ENCODE assay signal across 28 cellular contexts in genomic region chr15:62421289-62421688, GRCh38.
"Had no signal": no experiment of that assay in that cellular context is flagged by ENCODE, and none has a peak within 500 bp of the region (broad histone marks: within the 10 kb centered on the region; RNA-seq: fewer than 3 reads in every experiment).

No MANE protein-coding gene starts in this region.

- H3K27me3 ChIP-seq: brain microvascular endothelial cell, dorsolateral prefrontal cortex, esophagus squamous epithelium, gastroesophageal sphincter had no signal

- H3K9me3 ChIP-seq: esophagus squamous epithelium, gastroesophageal sphincter had no signal

- H3K4me1 ChIP-seq: esophagus squamous epithelium had no signal

- H3K27ac ChIP-seq: brain microvascular endothelial cell, coronary artery, dorsolateral prefrontal cortex, epithelial cell of prostate, esophagus squamous epithelium, gastroesophageal sphincter had no signal

- DNase-seq: activated CD4-positive, alpha-beta memory T cell treated with anti-CD3 and anti-CD28 coated beads, Interleukin-2, amount 10 ng/mL, durations not matched to agents 7 days and 5 days; activated CD4-positive, alpha-beta T cell treated with anti-CD3 and anti-CD28 coated beads for 36 hours; activated CD4-positive, alpha-beta T cell treated with anti-CD3 and anti-CD28 coated beads, Interleukin-2, amount 10 ng/mL, durations not matched to agents 7 days and 5 days; activated CD4-positive, alpha-beta T cell treated with anti-CD3 and anti-CD28 coated beads, Interleukin-2, amount 50 U/mL, for 4 hours; activated CD4-positive, CD25-positive, alpha-beta regulatory T cell; activated CD4-positive, CD25-positive, alpha-beta regulatory T cell treated with anti-CD3 and anti-CD28 coated beads, Interleukin-2, amount 50 U/mL, for 72 hours; activated CD8-positive, alpha-beta memory T cell treated with anti-CD3 and anti-CD28 coated beads, Interleukin-2, amount 50 U/mL, for 48 hours; activated effector memory CD4-positive, alpha-beta T cell treated with Interleukin-2 at 50 U/mL for 16 hours; activated gamma-delta T cell treated with Interleukin-2 at 50 U/mL for 16 hours; activated naive CD4-positive, alpha-beta T cell treated with anti-CD3 and anti-CD28 coated beads, Interleukin-2, amount 50 U/mL, for 16 hours; activated naive CD4-positive, alpha-beta T cell treated with Interleukin-2 at 50 U/mL for 16 hours; activated T-cell treated with anti-CD3 and anti-CD28 coated beads for 4 hours; activated T-cell treated with anti-CD3 and anti-CD28 coated beads, Interleukin-2, amount 50 U/mL, for 24 hours; amniotic stem cell; anterior cingulate cortex; brain microvascular endothelial cell; dorsolateral prefrontal cortex; effector memory CD4-positive, alpha-beta T cell; esophagus squamous epithelium; foreskin melanocyte; T-helper 2 cell had no signal

- H3K36me3 ChIP-seq: brain microvascular endothelial cell, esophagus squamous epithelium, gastroesophageal sphincter had no signal

- H3K4me3 Mint-ChIP-seq: activated CD4-positive, alpha-beta memory T cell treated with anti-CD3 and anti-CD28 coated beads, Interleukin-2, amount 10 ng/mL, durations not matched to agents 7 days and 5 days; activated CD4-positive, alpha-beta T cell treated with anti-CD3 and anti-CD28 coated beads for 36 hours; activated CD4-positive, alpha-beta T cell treated with anti-CD3 and anti-CD28 coated beads, Interleukin-2, amount 10 ng/mL, durations not matched to agents 7 days and 5 days; activated naive CD8-positive, alpha-beta T cell; activated T-cell treated with anti-CD3 and anti-CD28 coated beads, Interleukin-2, amount 50 U/mL, for 24 hours; activated T-helper 17 cell treated with anti-CD3 and anti-CD28 coated beads, Interleukin-2, amount 50 U/mL, for 72 hours; central memory CD8-positive, alpha-beta T cell; dendritic cell treated with granulocyte-macrophage colony-stimulating factor and Interleukin-4, amounts not matched to agents 40 ng/mL and 50 ng/mL, for 4 days had no signal

- H3K27ac Mint-ChIP-seq: activated CD4-positive, alpha-beta memory T cell treated with anti-CD3 and anti-CD28 coated beads, Interleukin-2, amount 10 ng/mL, durations not matched to agents 7 days and 5 days; activated CD4-positive, alpha-beta T cell treated with anti-CD3 and anti-CD28 coated beads for 36 hours; activated CD4-positive, alpha-beta T cell treated with anti-CD3 and anti-CD28 coated beads, Interleukin-2, amount 10 ng/mL, durations not matched to agents 7 days and 5 days; activated naive CD8-positive, alpha-beta T cell; activated T-cell treated with anti-CD3 and anti-CD28 coated beads, Interleukin-2, amount 50 U/mL, for 24 hours; activated T-helper 17 cell treated with anti-CD3 and anti-CD28 coated beads, Interleukin-2, amount 50 U/mL, for 72 hours; dendritic cell treated with granulocyte-macrophage colony-stimulating factor and Interleukin-4, amounts not matched to agents 40 ng/mL and 50 ng/mL, for 4 days had no signal

- H3K9me3 Mint-ChIP-seq: activated CD4-positive, alpha-beta memory T cell treated with anti-CD3 and anti-CD28 coated beads, Interleukin-2, amount 10 ng/mL, durations not matched to agents 7 days and 5 days; activated CD4-positive, alpha-beta T cell treated with anti-CD3 and anti-CD28 coated beads, Interleukin-2, amount 10 ng/mL, durations not matched to agents 7 days and 5 days; activated T-cell treated with anti-CD3 and anti-CD28 coated beads, Interleukin-2, amount 50 U/mL, for 24 hours; activated T-helper 17 cell treated with anti-CD3 and anti-CD28 coated beads, Interleukin-2, amount 50 U/mL, for 72 hours; central memory CD8-positive, alpha-beta T cell; dendritic cell treated with granulocyte-macrophage colony-stimulating factor and Interleukin-4, amounts not matched to agents 40 ng/mL and 50 ng/mL, for 4 days had no signal

- H3K4me3 ChIP-seq: coronary artery, dorsolateral prefrontal cortex, esophagus squamous epithelium, gastroesophageal sphincter had no signal

- H3K36me3 Mint-ChIP-seq: activated naive CD8-positive, alpha-beta T cell had no signal

- ATAC-seq: activated CD4-positive, alpha-beta T cell treated with anti-CD3 and anti-CD28 coated beads for 36 hours; activated T-helper 17 cell treated with anti-CD3 and anti-CD28 coated beads, Interleukin-2, amount 50 U/mL, for 72 hours; gastroesophageal sphincter had no signal

- H3K27me3 Mint-ChIP-seq: activated CD4-positive, alpha-beta memory T cell treated with anti-CD3 and anti-CD28 coated beads, Interleukin-2, amount 10 ng/mL, durations not matched to agents 7 days and 5 days; activated naive CD8-positive, alpha-beta T cell; dendritic cell treated with granulocyte-macrophage colony-stimulating factor and Interleukin-4, amounts not matched to agents 40 ng/mL and 50 ng/mL, for 4 days had no signal

- H3K4me1 Mint-ChIP-seq: activated CD4-positive, alpha-beta memory T cell treated with anti-CD3 and anti-CD28 coated beads, Interleukin-2, amount 10 ng/mL, durations not matched to agents 7 days and 5 days; activated CD4-positive, alpha-beta T cell treated with anti-CD3 and anti-CD28 coated beads for 36 hours; activated CD4-positive, alpha-beta T cell treated with anti-CD3 and anti-CD28 coated beads, Interleukin-2, amount 10 ng/mL, durations not matched to agents 7 days and 5 days; activated T-helper 17 cell treated with anti-CD3 and anti-CD28 coated beads, Interleukin-2, amount 50 U/mL, for 72 hours; central memory CD8-positive, alpha-beta T cell had no signal
